ENCODE assay signal across 13 cellular contexts in the genomic region with DNA sequence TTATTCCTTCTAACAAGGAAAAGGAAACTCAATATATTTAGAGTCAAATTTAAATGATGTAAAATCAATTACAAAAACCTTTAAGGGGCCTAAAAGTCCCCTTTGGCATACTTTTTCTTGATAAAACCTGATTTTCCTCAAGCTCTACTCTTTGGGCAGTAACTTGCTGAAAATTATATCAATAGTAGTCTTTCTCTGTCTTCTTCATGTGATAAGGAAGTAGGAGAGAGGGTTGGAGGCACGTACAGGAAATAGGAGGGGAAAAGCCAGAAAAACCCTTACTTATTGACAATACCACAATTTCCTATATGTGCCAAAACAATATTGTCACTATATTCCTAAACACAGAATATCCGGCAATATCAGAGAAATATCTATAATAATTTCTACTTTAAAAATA. TPM values are rescaled to one million over a fixed set of nuclear protein-coding genes. Genes with fewer than 3 reads are reported as not detected.
DNase-seq lines count a peak whose midpoint lies in the region; ATAC-seq and TF ChIP-seq lines count a peak whose summit lies in the region.
"Had no signal": no experiment of that assay in that cellular context is flagged by ENCODE, and none has a peak within 500 bp of the region (broad histone marks: within the 10 kb centered on the region; RNA-seq: fewer than 3 reads in every experiment).

No MANE protein-coding gene starts in this region.

- H3K9ac ChIP-seq in BLaER1, result peak overlapping the region; percentile 37; the same call in 1 of the 2 replicates

- H2AFZ ChIP-seq in GM23338, result no peak overlapping the region

- POLR2A ChIA-PET in activated CD4-positive, alpha-beta memory T cell treated with anti-CD3 and anti-CD28 coated beads, Interleukin-2, amount 10 ng/mL, durations not matched to agents 7 days and 5 days (lab: Charles Lee), result interaction anchor here (0.6 to 15.0 kb wide), 13 partner anchors 8 to 543 kb away, joined by 3 to 403 read pairs (median 17); partner anchors contain the start of genes N4BP2 and RHOH

- CTCF ChIA-PET in activated CD4-positive, alpha-beta memory T cell treated with anti-CD3 and anti-CD28 coated beads, Interleukin-2, amount 10 ng/mL, durations not matched to agents 7 days and 5 days (lab: Charles Lee), result interaction anchor here (1.1 to 6.5 kb wide), 8 partner anchors 9 to 150 kb away, joined by 3 to 44 read pairs (median 4); partner anchors contain the start of genes N4BP2 and RHOH

- H3K79me2 ChIP-seq in GM23338 (replicated peaks; ENCODE audit: insufficient read depth), result no peaks in the 10 kb centered on the region

- H3F3A ChIP-seq in GM23338 (replicated peaks; ENCODE audit: low read depth), result no peaks in the 10 kb centered on the region

- H3K9me2 ChIP-seq in GM23338 (ENCODE audit: insufficient read depth), result no peaks in the 10 kb centered on the region

- H3K36me3 ChIP-seq in BLaER1, result peaks cover 9% of the 10 kb centered on the region
- no peaks in the 10 kb centered on the region for H3K36me3 ChIP-seq in GM23338 (ENCODE audit: insufficient read depth)
- no peaks in the 10 kb centered on the region for H3K36me3 ChIP-seq in mesodermal cell (ENCODE audit: control insufficient read depth, insufficient read depth, low read length)
- no peaks in the 10 kb centered on the region for H3K36me3 ChIP-seq in psoas muscle (ENCODE audit: insufficient read depth in 1 of 2, low read depth in 1 of 2)
- H3K36me3 ChIP-seq: tibial artery had no signal

- H4K20me1 ChIP-seq in BLaER1 (peaks cover 57% of the 10 kb centered on the region), GM23338 (replicated peaks; ENCODE audit: insufficient read depth) (no peaks in the 10 kb centered on the region)

- peak overlapping the region; percentile 90 for H3K4me2 ChIP-seq in BLaER1
- no peak overlapping the region for H3K4me2 ChIP-seq in GM23338

- H3K9me3 ChIP-seq in BLaER1 (no peaks in the 10 kb centered on the region), mesodermal cell (ENCODE audit: control insufficient read depth, low read length) (no peaks in the 10 kb centered on the region), psoas muscle (no peaks in the 10 kb centered on the region)
- H3K9me3 ChIP-seq: tibial artery had no signal

- H3K27ac ChIP-seq in BLaER1 (peak overlapping the region; percentile 75), GM23338 (ENCODE audit: low read depth) (no peak overlapping the region), mesodermal cell (ENCODE audit: low read depth, low read length, severe bottlenecking) (peak overlapping the region; percentile 41), psoas muscle (no peak overlapping the region)
- H3K27ac ChIP-seq: tibial artery had no signal

- no CpG with 5 or more reads among the region's 2 CpGs for WGBS in mesodermal cell (ENCODE audit: insufficient coverage in 2 of 2), 2 experiments
- WGBS in psoas muscle, 3 donors, result 59 to 67% (median 66%) methylated on average over 2 of the region's 2 CpGs

- H3K4me1 ChIP-seq in BLaER1 (peaks cover 63% of the 10 kb centered on the region), GM23338 (ENCODE audit: insufficient read depth) (no peaks in the 10 kb centered on the region; the same call in 1 of the 2 replicates), mesodermal cell (ENCODE audit: control insufficient read depth, insufficient read depth, low read length, poor library complexity, severe bottlenecking) (peaks cover 13% of the 10 kb centered on the region), psoas muscle (no peaks in the 10 kb centered on the region)
- H3K4me1 ChIP-seq: tibial artery had no signal

- ATAC-seq in GM23338, result no peak
- ATAC-seq in psoas muscle, result no peak
- ATAC-seq in GM21576 (IDR thresholded peaks at IDR 0.05; ENCODE audit: unreplicated experiment), result no peak

- peaks cover 2% of the 10 kb centered on the region for H3K27me3 Mint-ChIP-seq in GM23338 (ENCODE audit: insufficient read depth, low read depth, poor library complexity)
- H3K27me3 Mint-ChIP-seq in activated CD4-positive, alpha-beta memory T cell treated with anti-CD3 and anti-CD28 coated beads, Interleukin-2, amount 10 ng/mL, durations not matched to agents 7 days and 5 days, result no peaks in the 10 kb centered on the region

- no peaks in the 10 kb centered on the region for H3K36me3 Mint-ChIP-seq in GM23338 (ENCODE audit: low read depth)
- peaks cover 81% of the 10 kb centered on the region for H3K36me3 Mint-ChIP-seq in activated CD4-positive, alpha-beta memory T cell treated with anti-CD3 and anti-CD28 coated beads, Interleukin-2, amount 10 ng/mL, durations not matched to agents 7 days and 5 days (ENCODE audit: low read depth)

- no peaks in the 10 kb centered on the region for H3K27me3 ChIP-seq in BLaER1
- no peaks in the 10 kb centered on the region for H3K27me3 ChIP-seq in GM23338 (ENCODE audit: insufficient read depth)
- no peaks in the 10 kb centered on the region for H3K27me3 ChIP-seq in psoas muscle (ENCODE audit: insufficient read depth in 3 of 3, low read length in 2 of 3)
- H3K27me3 ChIP-seq: tibial artery had no signal

- DNase-seq in GM23338 (ENCODE audit: low spot score) (no peak), NCI-H1436 treated with DMSO at 0.1 percent for 48 hours (lab: John Stamatoyannopoulos, UW) (no peak), germinal center (ENCODE audit: low spot score) (no peak), psoas muscle (no peak)
- no peak for DNase-seq in activated CD4-positive, alpha-beta memory T cell treated with anti-CD3 and anti-CD28 coated beads, Interleukin-2, amount 10 ng/mL, durations not matched to agents 7 days and 5 days
- DNase-seq: C1 segment of cervical spinal cord; NCI-H1930; nucleus accumbens; stimulated activated CD4-positive, alpha-beta T cell treated with anti-CD3 and anti-CD28 coated beads, Interleukin-2, amount 100 ng/mL, for 24 hours; tibial artery had no signal

- no peaks in the 10 kb centered on the region for H3K9me3 Mint-ChIP-seq in GM23338
- H3K9me3 Mint-ChIP-seq in activated CD4-positive, alpha-beta memory T cell treated with anti-CD3 and anti-CD28 coated beads, Interleukin-2, amount 10 ng/mL, durations not matched to agents 7 days and 5 days, result no peaks in the 10 kb centered on the region

- H3K27ac Mint-ChIP-seq in GM23338, result peak overlapping the region; percentile 5; the same call in 1 of the 2 replicates
- H3K27ac Mint-ChIP-seq in activated CD4-positive, alpha-beta memory T cell treated with anti-CD3 and anti-CD28 coated beads, Interleukin-2, amount 10 ng/mL, durations not matched to agents 7 days and 5 days, result peak overlapping the region; percentile 99

- H3K4me3 ChIP-seq in BLaER1 (no peak overlapping the region), GM23338 (no peak overlapping the region), mesodermal cell (ENCODE audit: extremely low read depth, insufficient read depth, low read length, poor library complexity, severe bottlenecking) (no peak overlapping the region), psoas muscle (no peak overlapping the region)
- H3K4me3 ChIP-seq: tibial artery had no signal

- H3K4me3 Mint-ChIP-seq in GM23338, result no peak overlapping the region
- H3K4me3 Mint-ChIP-seq in activated CD4-positive, alpha-beta memory T cell treated with anti-CD3 and anti-CD28 coated beads, Interleukin-2, amount 10 ng/mL, durations not matched to agents 7 days and 5 days, result peak overlapping the region; percentile 97

- intact Hi-C loops in psoas muscle (cut with DNase I), result no loop called here

- H3K4me1 Mint-ChIP-seq in GM23338, result peaks cover 14% of the 10 kb centered on the region
- peaks cover 70% of the 10 kb centered on the region for H3K4me1 Mint-ChIP-seq in activated CD4-positive, alpha-beta memory T cell treated with anti-CD3 and anti-CD28 coated beads, Interleukin-2, amount 10 ng/mL, durations not matched to agents 7 days and 5 days

- TF ChIP-seq CTCF in GM23338 (conservative IDR thresholded peaks at IDR 0.05; ENCODE audit: low read depth in 2 of 2), result no peak
- no peak for TF ChIP-seq CTCF in psoas muscle (IDR thresholded peaks at IDR 0.05)

TF ChIP-seq in GM23338, 12 proteins besides CTCF, POLR2A, EP300 and RAD21 (continues in another document):
- no peak for TF ChIP-seq EZH2phosphoT487 (IDR thresholded peaks at IDR 0.05; ENCODE audit: unreplicated experiment)
- TF ChIP-seq, protein P1, sequence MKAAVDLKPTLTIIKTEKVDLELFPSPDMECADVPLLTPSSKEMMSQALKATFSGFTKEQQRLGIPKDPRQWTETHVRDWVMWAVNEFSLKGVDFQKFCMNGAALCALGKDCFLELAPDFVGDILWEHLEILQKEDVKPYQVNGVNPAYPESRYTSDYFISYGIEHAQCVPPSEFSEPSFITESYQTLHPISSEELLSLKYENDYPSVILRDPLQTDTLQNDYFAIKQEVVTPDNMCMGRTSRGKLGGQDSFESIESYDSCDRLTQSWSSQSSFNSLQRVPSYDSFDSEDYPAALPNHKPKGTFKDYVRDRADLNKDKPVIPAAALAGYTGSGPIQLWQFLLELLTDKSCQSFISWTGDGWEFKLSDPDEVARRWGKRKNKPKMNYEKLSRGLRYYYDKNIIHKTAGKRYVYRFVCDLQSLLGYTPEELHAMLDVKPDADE (IDR thresholded peaks at IDR 0.05), result no peak
- no peak for TF ChIP-seq JUNB (IDR thresholded peaks at IDR 0.05; ENCODE audit: unreplicated experiment)
- no peak for TF ChIP-seq STAT1 (IDR thresholded peaks at IDR 0.05; ENCODE audit: unreplicated experiment)
- no peak for TF ChIP-seq ZNF331 (CRISPR knock-in tag; IDR thresholded peaks at IDR 0.05; ENCODE audit: low read depth)
- no peak for TF ChIP-seq EZH2 (IDR thresholded peaks at IDR 0.05; ENCODE audit: low read depth, unreplicated experiment)
- TF ChIP-seq POLR2AphosphoS5 (IDR thresholded peaks at IDR 0.05; ENCODE audit: low read depth), result no peak
- TF ChIP-seq NANOG (IDR thresholded peaks at IDR 0.05; ENCODE audit: borderline replicate concordance), result no peak
- TF ChIP-seq CREB1 (CRISPR knock-in tag; IDR thresholded peaks at IDR 0.05; ENCODE audit: low read depth), result no peak

RNA-seq across cellular contexts. Expression of gene RHOH, which starts 9.6 kb away (rescaled TPM):
- 2.7 and 3.7 TPM in 2 replicates for total RNA-seq in GM23338 (2014; rRNA removed; shearing (Covaris generic))
- polyA plus RNA-seq in GM23338 (2016; fragmentation: Nextera tagmentation; extraction: Ambion mirVana) (1.8 and 2.2 TPM in 2 replicates), psoas muscle (under 1 TPM; 0.04 to 0.15 (median 0.13) TPM)
- 100 to 1,000 TPM; 125 to 126 TPM for total RNA-seq in activated CD4-positive, alpha-beta memory T cell treated with anti-CD3 and anti-CD28 coated beads, Interleukin-2, amount 10 ng/mL, durations not matched to agents 7 days and 5 days
- 2.5 TPM for polyA plus RNA-seq in mesodermal cell (2013, experiment 1 of 2)
- polyA plus RNA-seq in mesodermal cell (2013, experiment 2 of 2), result 2.4 TPM
- under 1 TPM in 3 of 4 donors, not detected in 1; 0.23 to 0.68 (median 0.30) TPM for total RNA-seq in psoas muscle

Comparison
In these comparisons a context has a peak if more than half of its experiments do, and no peak if none do; other contexts are left out.
1. H3K27ac ChIP-seq: peak in BLaER1 (single experiment) and mesodermal cell (single experiment); none in GM23338 (single experiment) and psoas muscle (single experiment).
2. RNA of gene RHOH, which starts 9.6 kb away (total RNA-seq): 125 to 126 TPM in activated CD4-positive, alpha-beta memory T cell treated with anti-CD3 and anti-CD28 coated beads, Interleukin-2, amount 10 ng/mL, durations not matched to agents 7 days and 5 days; 2.7 to 3.7 TPM in GM23338 and 0.23 to 0.68 TPM in psoas muscle; every median in the first group is over 10 times any median in the second.